8 cellular contexts compared by ENCODE assay signal in the genomic region with DNA sequence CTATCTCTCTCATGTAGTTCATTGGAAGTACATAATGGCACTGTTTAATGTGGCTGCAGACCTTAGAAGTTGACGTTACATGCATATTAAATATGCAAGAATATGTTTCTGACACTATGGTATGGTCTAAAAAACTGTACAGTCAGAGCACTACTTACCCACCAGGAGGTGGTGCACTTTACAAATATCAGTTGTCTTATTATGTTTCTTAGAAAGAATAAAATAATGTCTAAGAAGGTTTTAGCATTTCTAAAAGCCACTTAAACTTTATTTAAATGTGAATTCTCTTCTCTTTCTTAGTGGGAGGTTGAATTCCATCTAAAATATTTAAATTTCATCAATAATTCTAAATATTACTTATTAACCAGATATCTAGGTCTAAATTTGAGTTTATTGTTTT. TPM values are rescaled to one million over a fixed set of nuclear protein-coding genes. Genes with fewer than 3 reads are reported as not detected.
DNase-seq lines count a peak whose midpoint lies in the region; ATAC-seq, FAIRE-seq and TF ChIP-seq lines count a peak whose summit lies in the region.

No MANE protein-coding gene starts in this region.

- no peak overlapping the region for H3K4me3 ChIP-seq in gastroesophageal sphincter

- H3K27ac ChIP-seq in gastroesophageal sphincter, result no peak overlapping the region

- H3K4me3 Mint-ChIP-seq in activated CD4-positive, alpha-beta memory T cell treated with anti-CD3 and anti-CD28 coated beads for 36 hours, result no peak overlapping the region

- H3K27me3 Mint-ChIP-seq in activated CD4-positive, alpha-beta memory T cell treated with anti-CD3 and anti-CD28 coated beads for 36 hours, result peaks cover 61% of the 10 kb centered on the region

- intact Hi-C loops in activated CD4-positive, alpha-beta memory T cell treated with anti-CD3 and anti-CD28 coated beads for 36 hours (cut with micrococcal nuclease), result no loop called here

- peaks cover 46% of the 10 kb centered on the region for H3K27me3 ChIP-seq in gastroesophageal sphincter

- CTCF ChIA-PET in activated CD4-positive, alpha-beta memory T cell treated with anti-CD3 and anti-CD28 coated beads for 36 hours (lab: Charles Lee), result interaction anchor here (0.5 to 1.0 kb wide), 2 partner anchors 28 to 394 kb away, joined by 3 read pairs; no protein-coding TSS in a partner anchor

- H3K4me1 ChIP-seq in gastroesophageal sphincter, result peaks cover 0 to 22% (median 17%) of the 10 kb centered on the region in 3 donors

- H3K27ac Mint-ChIP-seq in activated CD4-positive, alpha-beta memory T cell treated with anti-CD3 and anti-CD28 coated beads for 36 hours, result no peak overlapping the region

- H3K36me3 ChIP-seq in gastroesophageal sphincter, result no peaks in the 10 kb centered on the region

- peaks cover 11% of the 10 kb centered on the region for H3K4me1 Mint-ChIP-seq in activated CD4-positive, alpha-beta memory T cell treated with anti-CD3 and anti-CD28 coated beads for 36 hours (ENCODE audit: low read depth)

- H3K36me3 Mint-ChIP-seq in activated CD4-positive, alpha-beta memory T cell treated with anti-CD3 and anti-CD28 coated beads for 36 hours, result no peaks in the 10 kb centered on the region

- WGBS in gastroesophageal sphincter (ENCODE audit: low coverage in 1 of 2), 2 donors, result 36 to 69% methylated on average over 1 of the region's 1 CpG

- DNase-seq in AG09319 (ENCODE audit: extremely low read depth, low read depth) (peak; percentile 5), GM18507 (ENCODE audit: extremely low spot score, insufficient read length, low read depth) (no peak), RKO (ENCODE audit: low spot score) (peak; percentile 69), glomerular visceral epithelial cell (ENCODE audit: extremely low spot score) (peak; percentile 32)
- DNase-seq in activated CD4-positive, alpha-beta memory T cell treated with anti-CD3 and anti-CD28 coated beads for 36 hours, result no peak
- no peak for DNase-seq in activated CD8-positive, alpha-beta memory T cell treated with anti-CD3 and anti-CD28 coated beads, Interleukin-2, amount 50 U/mL, for 4 hours

- H3K9me3 Mint-ChIP-seq in activated CD4-positive, alpha-beta memory T cell treated with anti-CD3 and anti-CD28 coated beads for 36 hours, result no peaks in the 10 kb centered on the region

- no peak for TF ChIP-seq EP300 in gastroesophageal sphincter (IDR thresholded peaks at IDR 0.05)

- TF ChIP-seq CTCF in AG09319 (IDR thresholded peaks at IDR 0.05; ENCODE audit: low read depth, low read length) (peak; percentile 57), gastroesophageal sphincter (IDR thresholded peaks at IDR 0.05) (peak in 1 of 4 experiments; percentile 31)

- peak; percentile 46 for FAIRE-seq in GM18507 (lab: Jason Lieb, UNC)

- POLR2A ChIA-PET in activated CD4-positive, alpha-beta memory T cell treated with anti-CD3 and anti-CD28 coated beads for 36 hours (lab: Charles Lee), result no interaction called here

- TF ChIP-seq POLR2A in gastroesophageal sphincter (IDR thresholded peaks at IDR 0.05), result no peak

- H3K9me3 ChIP-seq in gastroesophageal sphincter, result no peaks in the 10 kb centered on the region

- ATAC-seq in GM21367 (IDR thresholded peaks at IDR 0.05; ENCODE audit: unreplicated experiment) (no peak), gastroesophageal sphincter (no peak)

RNA-seq across cellular contexts. Expression of gene TMEFF2, which starts 4.3 kb away (rescaled TPM):
- 1 to 10 TPM in 2 of 4 donors, under 1 TPM in 2; 0.42 to 3.0 (median 0.83) TPM for total RNA-seq in gastroesophageal sphincter
- total RNA-seq in activated CD4-positive, alpha-beta memory T cell treated with anti-CD3 and anti-CD28 coated beads for 36 hours, result not detected

Comparison
In these comparisons a context has a peak if more than half of its experiments do, and no peak if none do; other contexts are left out.
1. DNase-seq: peak in AG09319 (single experiment), RKO (single experiment) and glomerular visceral epithelial cell (single experiment); none in GM18507 (single experiment), activated CD4-positive, alpha-beta memory T cell treated with anti-CD3 and anti-CD28 coated beads for 36 hours (single experiment) and activated CD8-positive, alpha-beta memory T cell treated with anti-CD3 and anti-CD28 coated beads, Interleukin-2, amount 50 U/mL, for 4 hours (single experiment).